ENCODE assay signal across 25 cellular contexts in genomic region chr4:129323630-129324029, GRCh38.
DNase-seq lines count a peak whose midpoint lies in the region; TF ChIP-seq lines count a peak whose summit lies in the region.
"Had no signal": no experiment of that assay in that cellular context is flagged by ENCODE, and none has a peak within 500 bp of the region (broad histone marks: within the 10 kb centered on the region; RNA-seq: fewer than 3 reads in every experiment).

No MANE protein-coding gene starts in this region.

- no peaks in the 10 kb centered on the region for H3K36me3 ChIP-seq in ascending aorta
- no peaks in the 10 kb centered on the region for H3K36me3 ChIP-seq in HAP-1 (replicated peaks)
- H3K36me3 ChIP-seq: BLaER1, heart right ventricle had no signal

- H3K27ac ChIP-seq in ascending aorta: no peak overlapping the region
- H3K27ac ChIP-seq: BLaER1, heart right ventricle, RWPE1 had no signal

- in situ Hi-C loops in HAP-1 (cut with MboI; ENCODE audit: low sequenced_read_pairs): no loop called here

- no peaks in the 10 kb centered on the region for H3K4me1 Mint-ChIP-seq in activated CD4-positive, alpha-beta memory T cell treated with anti-CD3 and anti-CD28 coated beads, Interleukin-2, amount 10 ng/mL, durations not matched to agents 7 days and 5 days
- H3K4me1 Mint-ChIP-seq: activated naive CD8-positive, alpha-beta T cell treated with anti-CD3 and anti-CD28 coated beads, Interleukin-2, amount 10 ng/mL, durations not matched to agents 7 days and 5 days; naive thymus-derived CD8-positive, alpha-beta T cell had no signal

- DNase-seq in COLO668 (lab: John Stamatoyannopoulos, UW; ENCODE audit: unreplicated experiment): peak; percentile 15
- peak; percentile 45 for DNase-seq in NCI-H128 (lab: John Stamatoyannopoulos, UW; ENCODE audit: unreplicated experiment)
- peak; percentile 54 for DNase-seq in NCI-H2081 treated with DMSO at 0.1 percent for 48 hours (lab: John Stamatoyannopoulos, UW)
- DNase-seq in NCI-H69 (lab: John Stamatoyannopoulos, UW): peak; percentile 92
- no peak for DNase-seq in cerebellum (ENCODE audit: low spot score)
- no peak for DNase-seq in ascending aorta (ENCODE audit: low spot score in 2 of 2)
- DNase-seq in activated CD4-positive, alpha-beta memory T cell treated with anti-CD3 and anti-CD28 coated beads, Interleukin-2, amount 10 ng/mL, durations not matched to agents 7 days and 5 days: no peak
- DNase-seq in HAP-1 (ENCODE audit: low spot score in 2 of 2): no peak
- DNase-seq: ACHN; activated effector memory CD4-positive, alpha-beta T cell treated with Interleukin-2 at 50 U/mL for 16 hours; activated naive CD8-positive, alpha-beta T cell treated with anti-CD3 and anti-CD28 coated beads, Interleukin-2, amount 10 ng/mL, durations not matched to agents 7 days and 5 days; Calu3; effector CD8-positive, alpha-beta T cell; erythroblast; foreskin fibroblast; heart right ventricle; left colon; naive thymus-derived CD8-positive, alpha-beta T cell; right cardiac atrium; stimulated activated CD4-positive, alpha-beta T cell treated with anti-CD3 and anti-CD28 coated beads, Interleukin-12 subunit alpha, Interleukin-12 subunit beta, amount 100 ng/mL, for 4 hours; stimulated activated CD4-positive, alpha-beta T cell treated with anti-CD3 and anti-CD28 coated beads, Interleukin-4, amount 100 ng/mL, for 4 hours; trophoblast cell had no signal

- intact Hi-C loops in ascending aorta (cut with DNase I): no loop called here

- H3K36me3 Mint-ChIP-seq in activated CD4-positive, alpha-beta memory T cell treated with anti-CD3 and anti-CD28 coated beads, Interleukin-2, amount 10 ng/mL, durations not matched to agents 7 days and 5 days (ENCODE audit: low read depth): no peaks in the 10 kb centered on the region
- H3K36me3 Mint-ChIP-seq: activated naive CD8-positive, alpha-beta T cell treated with anti-CD3 and anti-CD28 coated beads, Interleukin-2, amount 10 ng/mL, durations not matched to agents 7 days and 5 days; naive thymus-derived CD8-positive, alpha-beta T cell had no signal

- H3K9me3 ChIP-seq in ascending aorta (no peaks in the 10 kb centered on the region), HAP-1 (no peaks in the 10 kb centered on the region)
- H3K9me3 ChIP-seq: BLaER1, heart right ventricle had no signal

- no peak overlapping the region for H3K4me3 ChIP-seq in ascending aorta
- H3K4me3 ChIP-seq in HAP-1: no peak overlapping the region
- H3K4me3 ChIP-seq: BLaER1, heart right ventricle had no signal

- no peaks in the 10 kb centered on the region for H3K27me3 Mint-ChIP-seq in activated CD4-positive, alpha-beta memory T cell treated with anti-CD3 and anti-CD28 coated beads, Interleukin-2, amount 10 ng/mL, durations not matched to agents 7 days and 5 days

- H3K9me3 Mint-ChIP-seq in activated CD4-positive, alpha-beta memory T cell treated with anti-CD3 and anti-CD28 coated beads, Interleukin-2, amount 10 ng/mL, durations not matched to agents 7 days and 5 days: no peaks in the 10 kb centered on the region
- H3K9me3 Mint-ChIP-seq: activated naive CD8-positive, alpha-beta T cell treated with anti-CD3 and anti-CD28 coated beads, Interleukin-2, amount 10 ng/mL, durations not matched to agents 7 days and 5 days; naive thymus-derived CD8-positive, alpha-beta T cell; stimulated activated naive CD8-positive, alpha-beta T cell treated with anti-CD3 and anti-CD28 coated beads, Interleukin-15, Interleukin-2, amounts not matched to agents 100 ng/mL and 50 ng/mL, for 24 hours had no signal

- no peak for TF ChIP-seq CTCF in ascending aorta (IDR thresholded peaks at IDR 0.05)

- no peak overlapping the region for H3K27ac Mint-ChIP-seq in activated CD4-positive, alpha-beta memory T cell treated with anti-CD3 and anti-CD28 coated beads, Interleukin-2, amount 10 ng/mL, durations not matched to agents 7 days and 5 days
- H3K27ac Mint-ChIP-seq: activated naive CD8-positive, alpha-beta T cell treated with anti-CD3 and anti-CD28 coated beads, Interleukin-2, amount 10 ng/mL, durations not matched to agents 7 days and 5 days; naive thymus-derived CD8-positive, alpha-beta T cell; stimulated activated naive CD8-positive, alpha-beta T cell treated with anti-CD3 and anti-CD28 coated beads, Interleukin-15, Interleukin-2, amounts not matched to agents 100 ng/mL and 50 ng/mL, for 24 hours had no signal

- CTCF ChIA-PET in activated CD4-positive, alpha-beta memory T cell treated with anti-CD3 and anti-CD28 coated beads, Interleukin-2, amount 10 ng/mL, durations not matched to agents 7 days and 5 days (lab: Charles Lee): no interaction called here

- POLR2A ChIA-PET in activated CD4-positive, alpha-beta memory T cell treated with anti-CD3 and anti-CD28 coated beads, Interleukin-2, amount 10 ng/mL, durations not matched to agents 7 days and 5 days (lab: Charles Lee): no interaction called here

- H3K27me3 ChIP-seq in ascending aorta: no peaks in the 10 kb centered on the region
- H3K27me3 ChIP-seq in HAP-1 (ENCODE audit: low read depth): no peaks in the 10 kb centered on the region
- H3K27me3 ChIP-seq: BLaER1 had no signal

- H3K4me3 Mint-ChIP-seq in activated CD4-positive, alpha-beta memory T cell treated with anti-CD3 and anti-CD28 coated beads, Interleukin-2, amount 10 ng/mL, durations not matched to agents 7 days and 5 days: no peak overlapping the region
- H3K4me3 Mint-ChIP-seq: activated naive CD8-positive, alpha-beta T cell treated with anti-CD3 and anti-CD28 coated beads, Interleukin-2, amount 10 ng/mL, durations not matched to agents 7 days and 5 days; naive thymus-derived CD8-positive, alpha-beta T cell; stimulated activated naive CD8-positive, alpha-beta T cell treated with anti-CD3 and anti-CD28 coated beads, Interleukin-15, Interleukin-2, amounts not matched to agents 100 ng/mL and 50 ng/mL, for 24 hours had no signal

- no peaks in the 10 kb centered on the region for H3K4me1 ChIP-seq in ascending aorta
- H3K4me1 ChIP-seq in HAP-1: no peaks in the 10 kb centered on the region
- H3K4me1 ChIP-seq: BLaER1 had no signal

Comparison
In these comparisons a context has a peak if more than half of its experiments do, and no peak if none do; other contexts are left out.
1. DNase-seq: peak in COLO668 (single experiment), NCI-H128 (single experiment), NCI-H2081 treated with DMSO at 0.1 percent for 48 hours (single experiment) and NCI-H69 (single experiment); none in cerebellum (single experiment), ascending aorta (0 of 2), activated CD4-positive, alpha-beta memory T cell treated with anti-CD3 and anti-CD28 coated beads, Interleukin-2, amount 10 ng/mL, durations not matched to agents 7 days and 5 days (single experiment) and HAP-1 (0 of 2).